ENCODE assay signal across 17 cellular contexts in genomic region chr10:29931833-29932232, GRCh38.
DNase-seq lines count a peak whose midpoint lies in the region; ATAC-seq and TF ChIP-seq lines count a peak whose summit lies in the region.
"Had no signal": no experiment of that assay in that cellular context is flagged by ENCODE, and none has a peak within 500 bp of the region (broad histone marks: within the 10 kb centered on the region; RNA-seq: fewer than 3 reads in every experiment).

No MANE protein-coding gene starts in this region.

- in situ Hi-C loops in mammary epithelial cell (cut with MboI; ENCODE audit: low sequenced_read_pairs in 2 of 2), result no loop called here

- no peaks in the 10 kb centered on the region for H3K79me2 ChIP-seq in mammary epithelial cell (ENCODE audit: insufficient read depth, low read length)

- TF ChIP-seq CTCF in MCF 10A (IDR thresholded peaks at IDR 0.05; ENCODE audit: unreplicated experiment) (no peak), mammary epithelial cell (conservative IDR thresholded peaks at IDR 0.05 in 1 of 2, IDR thresholded peaks at IDR 0.05 in 1 of 2; ENCODE audit: extremely low read depth in 1 of 2, insufficient read depth in 1 of 2, low read depth in 1 of 2, low read length in 2 of 2) (no peak)

- H3K4me2 ChIP-seq in mammary epithelial cell (ENCODE audit: insufficient read depth, low read depth, low read length), result no peak overlapping the region
- H3K4me2 ChIP-seq: A549; BLaER1 treated with 17β-estradiol and CSF1 and Interleukin-3, amounts not matched to agents 10 nM and 100 nM had no signal

- no peaks in the 10 kb centered on the region for H3K27me3 ChIP-seq in mammary epithelial cell (ENCODE audit: insufficient read depth, low read length)
- H3K27me3 ChIP-seq: BLaER1 treated with 17β-estradiol and CSF1 and Interleukin-3, amounts not matched to agents 10 nM and 100 nM had no signal

- no peaks in the 10 kb centered on the region for H4K20me1 ChIP-seq in mammary epithelial cell (ENCODE audit: insufficient read depth, low read length)
- H4K20me1 ChIP-seq: BLaER1 treated with 17β-estradiol and CSF1 and Interleukin-3, amounts not matched to agents 10 nM and 100 nM had no signal

- dilution Hi-C loops in mammary epithelial cell (cut with HindIII; ENCODE audit: low sequenced_read_pairs), result no loop called here

- H3K4me3 Mint-ChIP-seq in MCF 10A (ENCODE audit: unreplicated experiment), result no peak overlapping the region
- H3K4me3 Mint-ChIP-seq: B cell; CD4-positive, alpha-beta T cell; CD8-positive, alpha-beta T cell had no signal

- no peaks in the 10 kb centered on the region for H3K36me3 Mint-ChIP-seq in MCF 10A (ENCODE audit: insufficient read depth, unreplicated experiment)
- H3K36me3 Mint-ChIP-seq: CD8-positive, alpha-beta T cell had no signal

- 79% methylated on average over 2 of the region's 2 CpGs for WGBS in mammary epithelial cell (ENCODE audit: low coverage, missing lambda C conversion rate)

- H3K4me3 ChIP-seq in mammary epithelial cell (replicated peaks in 1 of 3; ENCODE audit: insufficient read depth in 1 of 3, low read depth in 2 of 3, low read length in 3 of 3), result no peak overlapping the region
- H3K4me3 ChIP-seq: A549; BLaER1 treated with 17β-estradiol and CSF1 and Interleukin-3, amounts not matched to agents 10 nM and 100 nM had no signal

- H3K9ac ChIP-seq in mammary epithelial cell (ENCODE audit: insufficient read depth, low read length), result no peak overlapping the region
- H3K9ac ChIP-seq: BLaER1 treated with 17β-estradiol and CSF1 and Interleukin-3, amounts not matched to agents 10 nM and 100 nM had no signal

- no peaks in the 10 kb centered on the region for H3K36me3 ChIP-seq in mammary epithelial cell (ENCODE audit: insufficient read depth, low read length)

- H3K27ac Mint-ChIP-seq in MCF 10A (ENCODE audit: low read depth, unreplicated experiment), result peak overlapping the region; percentile 35
- H3K27ac Mint-ChIP-seq: B cell; CD4-positive, alpha-beta T cell; CD8-positive, alpha-beta T cell had no signal

- peaks cover 5% of the 10 kb centered on the region for H3K4me1 ChIP-seq in mammary epithelial cell (ENCODE audit: insufficient read depth, low read length)
- H3K4me1 ChIP-seq: A549, Caco-2 had no signal

- CTCF ChIA-PET in MCF 10A (lab: Yijun Ruan, JAX), result no interaction called here
- CTCF ChIA-PET in mammary epithelial cell (lab: Charles Lee; ENCODE audit: low non-redundant PET), result no interaction called here

- intact Hi-C loops in MCF 10A (cut with micrococcal nuclease) (no loop called here), mammary epithelial cell (cut with micrococcal nuclease) (no loop called here)

- no peaks in the 10 kb centered on the region for H3K27me3 Mint-ChIP-seq in MCF 10A (ENCODE audit: insufficient read depth, unreplicated experiment)
- H3K27me3 Mint-ChIP-seq: B cell had no signal

- BruUV-seq in MCF 10A (replicated peaks; lab: Mats Ljungman, UMichigan), result no TSS peak
- BruUV-seq in mammary epithelial cell (replicated peaks; lab: Mats Ljungman, UMichigan), result no TSS peak

- H3K4me1 Mint-ChIP-seq in MCF 10A (ENCODE audit: insufficient read depth, unreplicated experiment), result peaks cover 33% of the 10 kb centered on the region
- H3K4me1 Mint-ChIP-seq: B cell had no signal

- H3K27ac ChIP-seq in mammary epithelial cell (ENCODE audit: insufficient read depth, low read depth, low read length), result no peak overlapping the region
- H3K27ac ChIP-seq: 22Rv1; A549; BLaER1 treated with 17β-estradiol and CSF1 and Interleukin-3, amounts not matched to agents 10 nM and 100 nM; C4-2B had no signal

- DNase-seq in MCF 10A (ENCODE audit: unreplicated experiment) (no peak), mammary epithelial cell (no peak), HuH-7 (ENCODE audit: low spot score) (peak; percentile 50), left lobe of liver (ENCODE audit: low spot score) (no peak)
- DNase-seq: AML-193; Caco-2; Calu3; CD4-positive, alpha-beta T cell; CD8-positive, alpha-beta T cell; DMS79 treated with DMSO at 0.1 percent for 48 hours; GF-D8 had no signal

- H3K9me3 ChIP-seq in mammary epithelial cell (replicated peaks; ENCODE audit: insufficient read depth, low read length), result no peaks in the 10 kb centered on the region

- POLR2A ChIA-PET in MCF 10A (lab: Yijun Ruan, JAX), result no interaction called here

- no peak overlapping the region for H2AFZ ChIP-seq in mammary epithelial cell (ENCODE audit: low read depth, low read length)

- peaks cover 16% of the 10 kb centered on the region for H3K9me3 Mint-ChIP-seq in MCF 10A (ENCODE audit: unreplicated experiment)

- ATAC-seq in left lobe of liver (peak; percentile 53), GM21576 (IDR thresholded peaks at IDR 0.05; ENCODE audit: unreplicated experiment) (no peak)
- ATAC-seq: A549; CD8-positive, alpha-beta T cell had no signal
